In genomic region chr4:109801099-109801789, GRCh38 we compare ENCODE assay signal across 18 cellular contexts. TPM values are rescaled to one million over a fixed set of nuclear protein-coding genes. Genes with fewer than 3 reads are reported as not detected.
A peak's percentile ranks its signal among the peaks of the same experiment; 100 is the strongest.
DNase-seq lines count a peak whose midpoint lies in the region; ATAC-seq and TF ChIP-seq lines count a peak whose summit lies in the region.
"Had no signal": no experiment of that assay in that cellular context is flagged by ENCODE, and none has a peak within 500 bp of the region (broad histone marks: within the 10 kb centered on the region; RNA-seq: fewer than 3 reads in every experiment).

No MANE protein-coding gene starts in this region.

- H3K27me3 Mint-ChIP-seq in nephron (ENCODE audit: low read depth), result no peaks in the 10 kb centered on the region

- H3K4me3 ChIP-seq in right atrium auricular region (peak overlapping the region; percentile 7 to 30), fibroblast of villous mesenchyme (ENCODE audit: low read depth, low read length) (peak overlapping the region; percentile 28), testis (no peak overlapping the region)

- H3K9me3 ChIP-seq in right atrium auricular region (peaks cover 0 to 4% of the 10 kb centered on the region in 2 donors), testis (no peaks in the 10 kb centered on the region)

- DNase-seq in right atrium auricular region (ENCODE audit: low spot score) (no peak), Right ventricle myocardium inferior (ENCODE audit: missing footprints) (no peak), fibroblast of villous mesenchyme (ENCODE audit: low read depth) (no peak), NCI-H146 treated with DMSO at 0.1 percent for 48 hours (lab: John Stamatoyannopoulos, UW; ENCODE audit: unreplicated experiment) (no peak), testis (no peak)
- DNase-seq: activated CD8-positive, alpha-beta memory T cell treated with anti-CD3 and anti-CD28 coated beads for 24 hours; CD8-positive, alpha-beta T cell; effector CD4-positive, alpha-beta T cell; foreskin melanocyte; NCI-H1694 treated with DMSO at 0.1 percent for 48 hours; NCI-H526 treated with DMSO at 0.1 percent for 48 hours had no signal

- H3K36me3 ChIP-seq in right atrium auricular region (no peaks in the 10 kb centered on the region), testis (ENCODE audit: low read depth, missing control alignments) (no peaks in the 10 kb centered on the region)
- H3K36me3 ChIP-seq: brain microvascular endothelial cell had no signal

- H3K4me1 ChIP-seq in right atrium auricular region (no peaks in the 10 kb centered on the region), testis (no peaks in the 10 kb centered on the region)

- peaks cover 16% of the 10 kb centered on the region for H3K4me1 Mint-ChIP-seq in nephron

- peak overlapping the region; percentile 64 to 88 (median 85) for H3K4me3 Mint-ChIP-seq in nephron
- H3K4me3 Mint-ChIP-seq: CD8-positive, alpha-beta T cell; HFFc6 had no signal

- ATAC-seq in Right ventricle myocardium inferior (no peak), HG02678 (IDR thresholded peaks at IDR 0.05; ENCODE audit: unreplicated experiment) (no peak), GM18520 (IDR thresholded peaks at IDR 0.05; ENCODE audit: unreplicated experiment) (no peak)
- ATAC-seq: CD8-positive, alpha-beta T cell had no signal

- no peaks in the 10 kb centered on the region for H3K27me3 ChIP-seq in right atrium auricular region
- H3K27me3 ChIP-seq in testis, result no peaks in the 10 kb centered on the region
- H3K27me3 ChIP-seq: brain microvascular endothelial cell had no signal

- peaks cover 11% of the 10 kb centered on the region for H3K36me3 Mint-ChIP-seq in nephron (ENCODE audit: low read depth)
- H3K36me3 Mint-ChIP-seq: CD8-positive, alpha-beta T cell had no signal

- TF ChIP-seq CTCF in right atrium auricular region (IDR thresholded peaks at IDR 0.05) (no peak), fibroblast of villous mesenchyme (IDR thresholded peaks at IDR 0.05; ENCODE audit: insufficient read depth, low read depth, low read length) (no peak), nephron (IDR thresholded peaks at IDR 0.05; ENCODE audit: unreplicated experiment in 3 of 3) (no peak), testis (IDR thresholded peaks at IDR 0.05) (no peak)

- H3K9me3 Mint-ChIP-seq in nephron, result peaks cover 27% of the 10 kb centered on the region
- H3K9me3 Mint-ChIP-seq: HFFc6 had no signal

- 34 to 49% methylated on average over 4 of the region's 4 CpGs for WGBS in testis, 2 donors

- no peak for TF ChIP-seq POLR2A in testis (IDR thresholded peaks at IDR 0.05)

- intact Hi-C loops in Right ventricle myocardium inferior (cut with DNase I), result loop anchor here (5.0 kb wide), 1 partner anchor 379 kb away; no protein-coding TSS in a partner anchor
- intact Hi-C loops in testis (cut with DNase I; ENCODE audit: low total_unique reads), result no loop called here

- peak overlapping the region in 1 of 2 donors; percentile 18 for H3K27ac ChIP-seq in right atrium auricular region
- H3K27ac ChIP-seq in testis, result no peak overlapping the region
- H3K27ac ChIP-seq: brain microvascular endothelial cell had no signal

- H3K27ac Mint-ChIP-seq in nephron, result peak overlapping the region; percentile 91 to 98 (median 95)
- H3K27ac Mint-ChIP-seq: CD8-positive, alpha-beta T cell; HFFc6 had no signal

RNA-seq across cellular contexts. Expression of gene CFI, which starts 0.6 kb away (rescaled TPM):
- total RNA-seq in right atrium auricular region, result 10 to 100 TPM; 12.6 to 30.4 TPM
- 11.5 TPM for total RNA-seq in Right ventricle myocardium inferior
- 17.3 and 18.4 TPM in 2 replicates for total RNA-seq in fibroblast of villous mesenchyme
- 10 to 100 TPM in 1 of 2 donors, 1 to 10 TPM in 1; 4.3 to 24.5 TPM for total RNA-seq in testis
- 26.0 TPM for polyA plus RNA-seq in testis (ENCODE audit: insufficient read depth, low read depth, low replicate concordance)
- total RNA-seq: CD8-positive, alpha-beta T cell; HFFc6 had no signal

RNA-seq across cellular contexts. Expression of gene GAR1, which starts 14.3 kb away (rescaled TPM):
- 1 to 10 TPM; 2.7 to 6.2 TPM for total RNA-seq in right atrium auricular region
- 7.5 TPM for total RNA-seq in Right ventricle myocardium inferior
- total RNA-seq in fibroblast of villous mesenchyme, result 4.5 and 5.2 TPM in 2 replicates
- 10 to 100 TPM; 14.5 to 17.8 TPM for total RNA-seq in testis
- 28.5 TPM for polyA plus RNA-seq in testis (ENCODE audit: insufficient read depth, low read depth, low replicate concordance)

RNA-seq across cellular contexts. Expression of gene RRH, which starts 26.5 kb away (rescaled TPM):
- total RNA-seq in right atrium auricular region (not detected), Right ventricle myocardium inferior (not detected), fibroblast of villous mesenchyme (0.32 TPM in 1 of 2 replicates, not detected in the other), testis (1 to 10 TPM in 1 of 2 donors, under 1 TPM in 1; 0.43 to 1.0 TPM)
- polyA plus RNA-seq in testis (ENCODE audit: insufficient read depth, low read depth, low replicate concordance), result 0.51 TPM
- total RNA-seq: CD8-positive, alpha-beta T cell; Daoy; HFFc6 had no signal

RNA-seq across cellular contexts. Expression of gene LRIT3, which starts 46.7 kb away (rescaled TPM):
- under 1 TPM in 1 of 2 donors, not detected in 1; 0.12 TPM for total RNA-seq in right atrium auricular region
- not detected for total RNA-seq in Right ventricle myocardium inferior
- total RNA-seq in fibroblast of villous mesenchyme, result under 0.01 TPM in 1 of 2 replicates, not detected in the other
- total RNA-seq in testis, result 1 to 10 TPM in 1 of 2 donors, under 1 TPM in 1; 0.37 to 1.2 TPM
- polyA plus RNA-seq in testis (ENCODE audit: insufficient read depth, low read depth, low replicate concordance), result 0.73 TPM
- total RNA-seq: Daoy had no signal
- polyA plus RNA-seq: AG04450 had no signal

Comparison
In these comparisons a context has a peak if more than half of its experiments do, and no peak if none do; other contexts are left out.
1. H3K4me3 ChIP-seq: peak in right atrium auricular region (2 of 2) and fibroblast of villous mesenchyme (single experiment); none in testis (0 of 2).